Comparison of ENCODE assay signal across 8 cellular contexts in genomic region chr19:52527134-52527953, GRCh38. TPM values are rescaled to one million over a fixed set of nuclear protein-coding genes. Genes with fewer than 3 reads are reported as not detected.
DNase-seq lines count a peak whose midpoint lies in the region; ATAC-seq and TF ChIP-seq lines count a peak whose summit lies in the region.

Gene ZNF808 (plus strand): TSS chr19:52527668. CDS start chr19:52543285, 15,617 bp downstream.

- TF ChIP-seq CTCF in AG10803 (conservative IDR thresholded peaks at IDR 0.05; ENCODE audit: low read length): peak; percentile 59
- TF ChIP-seq CTCF in chondrocyte (IDR thresholded peaks at IDR 0.05): peak; percentile 84

- ATAC-seq in GM19023 (IDR thresholded peaks at IDR 0.05; ENCODE audit: unreplicated experiment) (peak; percentile 85), HG03280 (IDR thresholded peaks at IDR 0.05; ENCODE audit: unreplicated experiment) (peak; percentile 81)
- ATAC-seq in activated CD4-positive, alpha-beta T cell treated with anti-CD3 and anti-CD28 coated beads for 36 hours: peak; percentile 92

- POLR2A ChIA-PET in activated CD4-positive, alpha-beta T cell treated with anti-CD3 and anti-CD28 coated beads for 36 hours (lab: Charles Lee): interaction anchor here (0.6 to 0.8 kb wide), 3 partner anchors 8 to 837 kb away, joined by 3 to 4 read pairs (median 4); partner anchors contain the start of gene ZNF845

- H3K9me3 Mint-ChIP-seq in activated CD4-positive, alpha-beta T cell treated with anti-CD3 and anti-CD28 coated beads for 36 hours (ENCODE audit: low read depth): peaks cover 6% of the 10 kb centered on the region
- peaks cover under 1% of the 10 kb centered on the region for H3K9me3 Mint-ChIP-seq in chondrocyte (ENCODE audit: low read depth)

- H3K4me3 ChIP-seq in AG10803 (ENCODE audit: low read length): peak within 1 kb of the TSS; percentile 84

- intact Hi-C loops in activated CD4-positive, alpha-beta T cell treated with anti-CD3 and anti-CD28 coated beads for 36 hours (cut with DNase I, micrococcal nuclease): loop anchor here (1.0 to 5.0 kb wide), 20 partner anchors 8 to 806 kb away; partner anchors contain the start of genes ZNF83 (in 2 of the 2), ZNF160 (in 1 of the 2), ZNF320 (in 1 of the 2) and ZNF528 (in 1 of the 2)

- H3K4me3 Mint-ChIP-seq in activated CD4-positive, alpha-beta T cell treated with anti-CD3 and anti-CD28 coated beads for 36 hours: peak within 1 kb of the TSS; percentile 91
- peak within 1 kb of the TSS; percentile 98 for H3K4me3 Mint-ChIP-seq in chondrocyte (ENCODE audit: unreplicated experiment)

- H3K27me3 Mint-ChIP-seq in activated CD4-positive, alpha-beta T cell treated with anti-CD3 and anti-CD28 coated beads for 36 hours: no peaks in the 10 kb centered on the region
- H3K27me3 Mint-ChIP-seq in chondrocyte (ENCODE audit: low read depth): no peaks in the 10 kb centered on the region

- H3K27ac Mint-ChIP-seq in activated CD4-positive, alpha-beta T cell treated with anti-CD3 and anti-CD28 coated beads for 36 hours: peak within 1 kb of the TSS; percentile 94
- peak within 1 kb of the TSS; percentile 99 for H3K27ac Mint-ChIP-seq in chondrocyte (ENCODE audit: unreplicated experiment)

- H3K4me1 Mint-ChIP-seq in activated CD4-positive, alpha-beta T cell treated with anti-CD3 and anti-CD28 coated beads for 36 hours: peaks cover 23% of the 10 kb centered on the region
- peaks cover 17% of the 10 kb centered on the region for H3K4me1 Mint-ChIP-seq in chondrocyte (ENCODE audit: low read depth)

- DNase-seq in AG10803 (ENCODE audit: low read depth) (peak; percentile 88), NCI-H460 (ENCODE audit: extremely low read depth, low read depth) (peak; percentile 78), chondrocyte (ENCODE audit: low spot score) (peak; percentile 94), kidney tubule cell (ENCODE audit: low spot score) (peak; percentile 95)
- peak; percentile 99 for DNase-seq in activated CD4-positive, alpha-beta T cell treated with anti-CD3 and anti-CD28 coated beads for 36 hours
- DNase-seq in stimulated activated CD4-positive, alpha-beta T cell treated with anti-CD3 and anti-CD28 coated beads, Interleukin-1b, Interleukin-23, amount 100 ng/mL, for 1 hour (ENCODE audit: low read depth in 2 of 2): peak; percentile 96 to 99

- peaks cover 22% of the 10 kb centered on the region for H3K36me3 Mint-ChIP-seq in activated CD4-positive, alpha-beta T cell treated with anti-CD3 and anti-CD28 coated beads for 36 hours (ENCODE audit: low read depth)
- H3K36me3 Mint-ChIP-seq in chondrocyte (ENCODE audit: low read depth): no peaks in the 10 kb centered on the region

- CTCF ChIA-PET in activated CD4-positive, alpha-beta T cell treated with anti-CD3 and anti-CD28 coated beads for 36 hours (lab: Charles Lee): no interaction called here

RNA-seq across cellular contexts. Expression of gene ZNF808, which starts in this region (rescaled TPM):
- total RNA-seq in NCI-H460 (2014; rRNA removed; shearing (Covaris generic)): 11.6 and 11.7 TPM in 2 replicates
- 5.3 and 6.6 TPM in 2 replicates for polyA plus RNA-seq in NCI-H460 (2014; cell fraction: nucleus; rRNA removed)
- 10 to 100 TPM; 25.7 to 29.9 TPM for total RNA-seq in activated CD4-positive, alpha-beta T cell treated with anti-CD3 and anti-CD28 coated beads for 36 hours
- total RNA-seq in chondrocyte: 19.1 to 24.5 TPM (median 20.0 TPM) in 3 replicates

Comparison
In these comparisons a context has a peak if more than half of its experiments do, and no peak if none do; other contexts are left out.
1. Peak in every context shown above with its lines: DNase-seq, ATAC-seq and H3K4me3 ChIP-seq.